16 cellular contexts compared by ENCODE assay signal in genomic region chr9:128325629-128326028, GRCh38. TPM values are rescaled to one million over a fixed set of nuclear protein-coding genes. Genes with fewer than 3 reads are reported as not detected.
DNase-seq lines count a peak whose midpoint lies in the region; ATAC-seq, FAIRE-seq and TF ChIP-seq lines count a peak whose summit lies in the region.
"Had no signal": no experiment of that assay in that cellular context is flagged by ENCODE, and none has a peak within 500 bp of the region (broad histone marks: within the 10 kb centered on the region; RNA-seq: fewer than 3 reads in every experiment).

No MANE protein-coding gene starts in this region.

- no peak overlapping the region for H3K4me3 Mint-ChIP-seq in activated CD4-positive, alpha-beta T cell treated with anti-CD3 and anti-CD28 coated beads for 36 hours
- peak overlapping the region; percentile 66 for H3K4me3 Mint-ChIP-seq in neural progenitor cell

- H3K27me3 Mint-ChIP-seq in activated CD4-positive, alpha-beta T cell treated with anti-CD3 and anti-CD28 coated beads for 36 hours, result no peaks in the 10 kb centered on the region
- peaks cover 2% of the 10 kb centered on the region for H3K27me3 Mint-ChIP-seq in neural progenitor cell (ENCODE audit: insufficient read depth, low read depth)

- no peaks in the 10 kb centered on the region for H3K27me3 ChIP-seq in right lobe of liver
- no peaks in the 10 kb centered on the region; a peak in 1 of 5 replicates for H3K27me3 ChIP-seq in HepG2 (ENCODE audit: control insufficient read depth in 1 of 2, insufficient read depth in 2 of 2, low read length in 2 of 2)
- H3K27me3 ChIP-seq in neural progenitor cell, result no peaks in the 10 kb centered on the region

- in situ Hi-C loops in HepG2 (cut with HindIII; ENCODE audit: extremely low pct_ligation_motif_present, low pct_unique_long_range_greater_than_20kb), result no loop called here

- H3K79me2 ChIP-seq in HepG2 (ENCODE audit: insufficient read depth, low read length) (peaks cover 33% of the 10 kb centered on the region), neural progenitor cell (ENCODE audit: low read depth) (peaks cover 37% of the 10 kb centered on the region)

- H3K4me3 ChIP-seq in right lobe of liver (no peak overlapping the region), HepG2 (replicated peaks in 1 of 3; ENCODE audit: insufficient read depth in 1 of 3, low read depth in 2 of 3, low read length in 3 of 3) (no peak overlapping the region), neural progenitor cell (no peak overlapping the region)

- CTCF ChIA-PET in activated CD4-positive, alpha-beta T cell treated with anti-CD3 and anti-CD28 coated beads for 36 hours (lab: Charles Lee), result no interaction called here
- CTCF ChIA-PET in HepG2 (lab: Yijun Ruan, JAX; ENCODE audit: low intra/inter-chr PET ratio, low total read pairs), result no interaction called here

- H3K9me3 ChIP-seq in right lobe of liver (no peaks in the 10 kb centered on the region), HepG2 (ENCODE audit: low read length) (no peaks in the 10 kb centered on the region), neural progenitor cell (ENCODE audit: low read depth) (no peaks in the 10 kb centered on the region)

- BruUV-seq in HepG2 (replicated peaks; lab: Mats Ljungman, UMichigan), result no TSS peak

- no peak for TF ChIP-seq RAD21 in HepG2 (CRISPR knock-in tag; IDR thresholded peaks at IDR 0.05)

- no peaks in the 10 kb centered on the region for H3K9me3 Mint-ChIP-seq in activated CD4-positive, alpha-beta T cell treated with anti-CD3 and anti-CD28 coated beads for 36 hours (ENCODE audit: low read depth)
- H3K9me3 Mint-ChIP-seq in neural progenitor cell, result no peaks in the 10 kb centered on the region

- H3K27ac ChIP-seq in right lobe of liver (no peak overlapping the region), HepG2 (ENCODE audit: extremely low read length, insufficient read depth, low read length) (no peak overlapping the region), neural progenitor cell (no peak overlapping the region)

- TF ChIP-seq POLR2A in right lobe of liver (IDR thresholded peaks at IDR 0.05) (no peak), HepG2 (IDR thresholded peaks at IDR 0.05; ENCODE audit: insufficient read depth in 1 of 2, low read depth in 2 of 2, low read length in 2 of 2) (no peak)

- H3K9ac ChIP-seq in HepG2 (ENCODE audit: insufficient read depth, low read depth, low read length) (no peak overlapping the region), neural progenitor cell (no peak overlapping the region)

- no peak for TF ChIP-seq EP300 in HepG2 (IDR thresholded peaks at IDR 0.05; ENCODE audit: low read depth in 2 of 2, low read length in 2 of 2)
- no peak for TF ChIP-seq EP300 in HepG2 (CRISPR knock-in tag; IDR thresholded peaks at IDR 0.05; ENCODE audit: borderline replicate concordance)

- TF ChIP-seq CTCF in right lobe of liver (IDR thresholded peaks at IDR 0.05), result no peak
- TF ChIP-seq CTCF in HepG2 (CRISPR knock-in tag; IDR thresholded peaks at IDR 0.05), result no peak
- no peak for TF ChIP-seq CTCF in neural progenitor cell (IDR thresholded peaks at IDR 0.05)

- H3K4me2 ChIP-seq in HepG2 (ENCODE audit: low read depth, low read length), result no peak overlapping the region
- no peak overlapping the region for H3K4me2 ChIP-seq in neural progenitor cell

- POLR2A ChIA-PET in activated CD4-positive, alpha-beta T cell treated with anti-CD3 and anti-CD28 coated beads for 36 hours (lab: Charles Lee), result no interaction called here
- POLR2A ChIA-PET in HepG2 (lab: Yijun Ruan, JAX), result no interaction called here

- peaks cover 0 to 29% (median 11%) of the 10 kb centered on the region in 4 donors for H3K4me1 ChIP-seq in right lobe of liver
- peaks cover 31% of the 10 kb centered on the region for H3K4me1 ChIP-seq in HepG2 (ENCODE audit: insufficient read depth, low read length)
- H3K4me1 ChIP-seq in neural progenitor cell, result peaks cover 11% of the 10 kb centered on the region

- no peak for DNase-seq in activated CD4-positive, alpha-beta T cell treated with anti-CD3 and anti-CD28 coated beads for 36 hours
- DNase-seq in activated CD4-positive, alpha-beta T cell treated with anti-CD3 and anti-CD28 coated beads for 4 hours, result no peak
- DNase-seq in right lobe of liver, result peak; percentile 69 to 75 (median 70)
- DNase-seq in HepG2 (ENCODE audit: low spot score), result no peak
- no peak for DNase-seq in neural progenitor cell (ENCODE audit: low spot score)
- no peak for DNase-seq in D341Med (ENCODE audit: low spot score)
- no peak for DNase-seq in NCI-H2227 (lab: John Stamatoyannopoulos, UW; ENCODE audit: unreplicated experiment)
- no peak for DNase-seq in AG08395 (ENCODE audit: low spot score)
- DNase-seq: 8988T, C1 segment of cervical spinal cord, DMS153, H7, NCI-H1105 treated with DMSO at 0.1 percent for 48 hours, NCI-H187, NCI-H446 had no signal

- no peak overlapping the region for H2AFZ ChIP-seq in HepG2 (ENCODE audit: low read length)
- H2AFZ ChIP-seq in neural progenitor cell (replicated peaks), result no peak overlapping the region

- peaks cover 0 to 5% (median 2%) of the 10 kb centered on the region in 4 donors for H3K36me3 ChIP-seq in right lobe of liver
- peaks cover 11 to 40% of the 10 kb centered on the region in 2 experiments for H3K36me3 ChIP-seq in HepG2 (replicated peaks in 1 of 2; ENCODE audit: control insufficient read depth in 1 of 2, insufficient read depth in 2 of 2, low read length in 2 of 2)
- no peaks in the 10 kb centered on the region for H3K36me3 ChIP-seq in neural progenitor cell

- intact Hi-C loops in activated CD4-positive, alpha-beta T cell treated with anti-CD3 and anti-CD28 coated beads for 36 hours (cut with DNase I, micrococcal nuclease), result no loop called here
- intact Hi-C loops in right lobe of liver (cut with DNase I) (no loop called here), HepG2 (cut with micrococcal nuclease; ENCODE audit: unreplicated experiment) (no loop called here)

- peak overlapping the region; percentile 10 for H3K27ac Mint-ChIP-seq in activated CD4-positive, alpha-beta T cell treated with anti-CD3 and anti-CD28 coated beads for 36 hours
- no peak overlapping the region for H3K27ac Mint-ChIP-seq in neural progenitor cell

- no peak for FAIRE-seq in HepG2 (lab: Jason Lieb, UNC)

- 49% methylated on average over 11 of the region's 13 CpGs for whole genome bisulfite sequencing in right lobe of liver (ENCODE audit: insufficient coverage, low coverage, low lambda C conversion rate, missing lambda C conversion rate)
- 93% methylated on average over 13 of the region's 13 CpGs for WGBS in HepG2 (ENCODE audit: low lambda C conversion rate)

- H4K20me1 ChIP-seq in HepG2 (ENCODE audit: insufficient read depth, low read length) (no peaks in the 10 kb centered on the region), neural progenitor cell (ENCODE audit: low read depth) (peaks cover 5% of the 10 kb centered on the region)

- H3F3A ChIP-seq in neural progenitor cell (ENCODE audit: low read depth), result no peaks in the 10 kb centered on the region

- ATAC-seq in activated CD4-positive, alpha-beta T cell treated with anti-CD3 and anti-CD28 coated beads for 36 hours, result no peak
- ATAC-seq in right lobe of liver, result peak in 2 of 4 donors; percentile 19 to 51
- no peak for ATAC-seq in HepG2
- ATAC-seq: Right ventricle myocardium inferior had no signal

- peaks cover 19% of the 10 kb centered on the region for H3K4me1 Mint-ChIP-seq in activated CD4-positive, alpha-beta T cell treated with anti-CD3 and anti-CD28 coated beads for 36 hours
- H3K4me1 Mint-ChIP-seq in neural progenitor cell, result peaks cover 13% of the 10 kb centered on the region

- H3K36me3 Mint-ChIP-seq in activated CD4-positive, alpha-beta T cell treated with anti-CD3 and anti-CD28 coated beads for 36 hours (ENCODE audit: low read depth), result peaks cover 19% of the 10 kb centered on the region
- H3K36me3 Mint-ChIP-seq in neural progenitor cell, result peaks cover 6% of the 10 kb centered on the region

RNA-seq across cellular contexts. Expression of gene COQ4, which starts 3.0 kb away (rescaled TPM):
- 10 to 100 TPM; 32.1 to 38.8 TPM for total RNA-seq in activated CD4-positive, alpha-beta T cell treated with anti-CD3 and anti-CD28 coated beads for 36 hours
- 10 to 100 TPM; 22.3 to 67.5 (median 30.3) TPM for total RNA-seq in right lobe of liver
- total RNA-seq in HepG2 (2016; rRNA removed; fragmentation: Illumina TruSeq; extraction: Trizol), result 16.2 and 26.1 TPM in 2 replicates
- 11.9 and 18.5 TPM in 2 replicates for total RNA-seq in HepG2 (2016; cell fraction: cytosol; rRNA removed; fragmentation: Illumina TruSeq; extraction: Trizol; ENCODE audit: low read depth)
- total RNA-seq in HepG2 (2016; cell fraction: insoluble cytoplasmic fraction; rRNA removed; fragmentation: Illumina TruSeq; extraction: Trizol), result 14.1 and 27.2 TPM in 2 replicates
- 20.4 and 27.0 TPM in 2 replicates for total RNA-seq in HepG2 (2016; cell fraction: membrane; rRNA removed; fragmentation: Illumina TruSeq; extraction: Trizol)
- total RNA-seq in HepG2 (2016; cell fraction: nucleus; rRNA removed; fragmentation: Illumina TruSeq; extraction: Trizol), result 19.9 and 21.8 TPM in 2 replicates
- 36.0 and 37.5 TPM in 2 replicates for polyA plus RNA-seq in HepG2 (2011; rRNA removed)
- 22.7 and 32.6 TPM in 2 replicates for polyA plus RNA-seq in HepG2 (2011; cell fraction: cytosol; rRNA removed)
- polyA plus RNA-seq in HepG2 (2011; cell fraction: nucleus; rRNA removed), result 80.9 and 82.1 TPM in 2 replicates
- polyA plus RNA-seq in HepG2 (2012), result 17.6 and 19.0 TPM in 2 replicates
- 18.0 and 23.7 TPM in 2 replicates for polyA plus RNA-seq in HepG2 (2016; cell fraction: cytosol; fragmentation: Illumina TruSeq; extraction: Trizol; ENCODE audit: low read depth)
- polyA plus RNA-seq in HepG2 (2016; cell fraction: insoluble cytoplasmic fraction; fragmentation: Illumina TruSeq; extraction: Trizol; ENCODE audit: low read depth), result 17.7 and 21.6 TPM in 2 replicates
- polyA plus RNA-seq in HepG2 (2016; cell fraction: membrane; fragmentation: Illumina TruSeq; extraction: Trizol; ENCODE audit: low read depth), result 21.8 and 28.2 TPM in 2 replicates
- polyA plus RNA-seq in HepG2 (2016; cell fraction: nucleus; fragmentation: Illumina TruSeq; extraction: Trizol; ENCODE audit: insufficient read depth, low read depth), result 60.0 and 62.1 TPM in 2 replicates
- polyA minus RNA-seq in HepG2 (2011; rRNA and poly(A)+ RNA removed; ENCODE audit: low replicate concordance), result 45.1 and 143 TPM in 2 replicates
- polyA minus RNA-seq in HepG2 (2011; cell fraction: cytosol; rRNA and poly(A)+ RNA removed), result 10.4 and 12.0 TPM in 2 replicates
- 38.2 and 49.6 TPM in 2 replicates for polyA minus RNA-seq in HepG2 (2011; cell fraction: nucleus; rRNA and poly(A)+ RNA removed)
- total RNA-seq in neural progenitor cell (ENCODE audit: low replicate concordance), result 16.8 and 39.0 TPM in 2 replicates

RNA-seq across cellular contexts. Expression of gene TRUB2, which starts 3.4 kb away (rescaled TPM):
- total RNA-seq in activated CD4-positive, alpha-beta T cell treated with anti-CD3 and anti-CD28 coated beads for 36 hours, result 10 to 100 TPM; 29.5 to 37.5 TPM
- total RNA-seq in right lobe of liver (10 to 100 TPM; 16.7 to 35.5 (median 24.5) TPM), HepG2 (2016; rRNA removed; fragmentation: Illumina TruSeq; extraction: Trizol) (41.2 and 57.8 TPM in 2 replicates), neural progenitor cell (ENCODE audit: low replicate concordance) (8.3 and 9.2 TPM in 2 replicates)
- total RNA-seq in HepG2 (2016; cell fraction: cytosol; rRNA removed; fragmentation: Illumina TruSeq; extraction: Trizol; ENCODE audit: low read depth), result 10.4 and 12.1 TPM in 2 replicates
- total RNA-seq in HepG2 (2016; cell fraction: insoluble cytoplasmic fraction; rRNA removed; fragmentation: Illumina TruSeq; extraction: Trizol), result 45.4 and 61.4 TPM in 2 replicates
- total RNA-seq in HepG2 (2016; cell fraction: membrane; rRNA removed; fragmentation: Illumina TruSeq; extraction: Trizol), result 14.0 and 15.7 TPM in 2 replicates
- total RNA-seq in HepG2 (2016; cell fraction: nucleus; rRNA removed; fragmentation: Illumina TruSeq; extraction: Trizol), result 16.3 and 19.3 TPM in 2 replicates
- 22.3 and 26.5 TPM in 2 replicates for polyA plus RNA-seq in HepG2 (2011; rRNA removed)
- 15.5 and 18.8 TPM in 2 replicates for polyA plus RNA-seq in HepG2 (2011; cell fraction: cytosol; rRNA removed)
- polyA plus RNA-seq in HepG2 (2011; cell fraction: nucleus; rRNA removed), result 10.4 and 11.9 TPM in 2 replicates
- 17.0 and 18.3 TPM in 2 replicates for polyA plus RNA-seq in HepG2 (2012)
- polyA plus RNA-seq in HepG2 (2016; cell fraction: cytosol; fragmentation: Illumina TruSeq; extraction: Trizol; ENCODE audit: low read depth), result 8.5 and 10.6 TPM in 2 replicates
- 47.4 and 47.7 TPM in 2 replicates for polyA plus RNA-seq in HepG2 (2016; cell fraction: insoluble cytoplasmic fraction; fragmentation: Illumina TruSeq; extraction: Trizol; ENCODE audit: low read depth)
- 9.1 and 10.5 TPM in 2 replicates for polyA plus RNA-seq in HepG2 (2016; cell fraction: membrane; fragmentation: Illumina TruSeq; extraction: Trizol; ENCODE audit: low read depth)
- polyA plus RNA-seq in HepG2 (2016; cell fraction: nucleus; fragmentation: Illumina TruSeq; extraction: Trizol; ENCODE audit: insufficient read depth, low read depth), result 23.3 and 26.5 TPM in 2 replicates
- polyA minus RNA-seq in HepG2 (2011; rRNA and poly(A)+ RNA removed; ENCODE audit: low replicate concordance), result 28.6 and 113 TPM in 2 replicates
- 18.2 and 21.4 TPM in 2 replicates for polyA minus RNA-seq in HepG2 (2011; cell fraction: cytosol; rRNA and poly(A)+ RNA removed)
- polyA minus RNA-seq in HepG2 (2011; cell fraction: nucleus; rRNA and poly(A)+ RNA removed), result 12.0 and 13.4 TPM in 2 replicates

RNA-seq across cellular contexts. Expression of gene SLC27A4, which starts 14.7 kb away (rescaled TPM):
- total RNA-seq in activated CD4-positive, alpha-beta T cell treated with anti-CD3 and anti-CD28 coated beads for 36 hours, result 10 to 100 TPM in 1 of 2 experiments, 1 to 10 TPM in 1; 8.4 to 10.2 TPM
- total RNA-seq in right lobe of liver, result 10 to 100 TPM; 15.8 to 97.3 (median 24.1) TPM
- total RNA-seq in HepG2 (2016; rRNA removed; fragmentation: Illumina TruSeq; extraction: Trizol), result 9.3 and 18.8 TPM in 2 replicates
- 6.3 and 6.8 TPM in 2 replicates for total RNA-seq in HepG2 (2016; cell fraction: cytosol; rRNA removed; fragmentation: Illumina TruSeq; extraction: Trizol; ENCODE audit: low read depth)
- total RNA-seq in HepG2 (2016; cell fraction: insoluble cytoplasmic fraction; rRNA removed; fragmentation: Illumina TruSeq; extraction: Trizol), result 8.9 and 19.1 TPM in 2 replicates
- 17.4 and 19.4 TPM in 2 replicates for total RNA-seq in HepG2 (2016; cell fraction: membrane; rRNA removed; fragmentation: Illumina TruSeq; extraction: Trizol)
- total RNA-seq in HepG2 (2016; cell fraction: nucleus; rRNA removed; fragmentation: Illumina TruSeq; extraction: Trizol), result 16.1 and 21.0 TPM in 2 replicates
- polyA plus RNA-seq in HepG2 (2011; rRNA removed), result 10.6 and 16.9 TPM in 2 replicates
- 12.5 and 14.4 TPM in 2 replicates for polyA plus RNA-seq in HepG2 (2011; cell fraction: cytosol; rRNA removed)
- polyA plus RNA-seq in HepG2 (2011; cell fraction: nucleus; rRNA removed), result 30.1 and 31.3 TPM in 2 replicates
- 11.0 and 16.6 TPM in 2 replicates for polyA plus RNA-seq in HepG2 (2012)
- 5.9 and 7.6 TPM in 2 replicates for polyA plus RNA-seq in HepG2 (2016; cell fraction: cytosol; fragmentation: Illumina TruSeq; extraction: Trizol; ENCODE audit: low read depth)
- polyA plus RNA-seq in HepG2 (2016; cell fraction: insoluble cytoplasmic fraction; fragmentation: Illumina TruSeq; extraction: Trizol; ENCODE audit: low read depth), result 10.5 and 13.4 TPM in 2 replicates
- 14.0 and 17.0 TPM in 2 replicates for polyA plus RNA-seq in HepG2 (2016; cell fraction: membrane; fragmentation: Illumina TruSeq; extraction: Trizol; ENCODE audit: low read depth)
- 30.8 and 31.8 TPM in 2 replicates for polyA plus RNA-seq in HepG2 (2016; cell fraction: nucleus; fragmentation: Illumina TruSeq; extraction: Trizol; ENCODE audit: insufficient read depth, low read depth)
- 44.7 and 85.4 TPM in 2 replicates for polyA minus RNA-seq in HepG2 (2011; rRNA and poly(A)+ RNA removed; ENCODE audit: low replicate concordance)
- polyA minus RNA-seq in HepG2 (2011; cell fraction: cytosol; rRNA and poly(A)+ RNA removed), result 11.3 and 17.5 TPM in 2 replicates
- 9.3 and 12.4 TPM in 2 replicates for polyA minus RNA-seq in HepG2 (2011; cell fraction: nucleus; rRNA and poly(A)+ RNA removed)
- total RNA-seq in neural progenitor cell (ENCODE audit: low replicate concordance), result 4.4 and 8.6 TPM in 2 replicates

RNA-seq across cellular contexts. Expression of gene URM1, which starts 45.5 kb away (rescaled TPM):
- total RNA-seq in activated CD4-positive, alpha-beta T cell treated with anti-CD3 and anti-CD28 coated beads for 36 hours, result 10 to 100 TPM; 39.9 to 56.1 TPM
- total RNA-seq in right lobe of liver (10 to 100 TPM; 16.6 to 25.9 (median 22.2) TPM), HepG2 (2016; rRNA removed; fragmentation: Illumina TruSeq; extraction: Trizol) (37.1 and 42.1 TPM in 2 replicates), neural progenitor cell (ENCODE audit: low replicate concordance) (10.3 and 21.7 TPM in 2 replicates)
- total RNA-seq in HepG2 (2016; cell fraction: cytosol; rRNA removed; fragmentation: Illumina TruSeq; extraction: Trizol; ENCODE audit: low read depth), result 7.2 and 8.5 TPM in 2 replicates
- 34.5 and 46.1 TPM in 2 replicates for total RNA-seq in HepG2 (2016; cell fraction: insoluble cytoplasmic fraction; rRNA removed; fragmentation: Illumina TruSeq; extraction: Trizol)
- 23.0 and 25.4 TPM in 2 replicates for total RNA-seq in HepG2 (2016; cell fraction: membrane; rRNA removed; fragmentation: Illumina TruSeq; extraction: Trizol)
- 19.0 and 24.0 TPM in 2 replicates for total RNA-seq in HepG2 (2016; cell fraction: nucleus; rRNA removed; fragmentation: Illumina TruSeq; extraction: Trizol)
- 41.3 and 51.5 TPM in 2 replicates for polyA plus RNA-seq in HepG2 (2011; rRNA removed)
- 28.0 and 37.2 TPM in 2 replicates for polyA plus RNA-seq in HepG2 (2011; cell fraction: cytosol; rRNA removed)
- 80.9 and 98.9 TPM in 2 replicates for polyA plus RNA-seq in HepG2 (2011; cell fraction: nucleus; rRNA removed)
- 44.2 and 48.1 TPM in 2 replicates for polyA plus RNA-seq in HepG2 (2012)
- 12.6 and 15.0 TPM in 2 replicates for polyA plus RNA-seq in HepG2 (2016; cell fraction: cytosol; fragmentation: Illumina TruSeq; extraction: Trizol; ENCODE audit: low read depth)
- polyA plus RNA-seq in HepG2 (2016; cell fraction: insoluble cytoplasmic fraction; fragmentation: Illumina TruSeq; extraction: Trizol; ENCODE audit: low read depth), result 55.0 and 56.0 TPM in 2 replicates
- 24.9 and 27.1 TPM in 2 replicates for polyA plus RNA-seq in HepG2 (2016; cell fraction: membrane; fragmentation: Illumina TruSeq; extraction: Trizol; ENCODE audit: low read depth)
- polyA plus RNA-seq in HepG2 (2016; cell fraction: nucleus; fragmentation: Illumina TruSeq; extraction: Trizol; ENCODE audit: insufficient read depth, low read depth), result 49.6 and 53.8 TPM in 2 replicates
- polyA minus RNA-seq in HepG2 (2011; rRNA and poly(A)+ RNA removed; ENCODE audit: low replicate concordance), result 55.9 and 116 TPM in 2 replicates
- 13.8 and 16.4 TPM in 2 replicates for polyA minus RNA-seq in HepG2 (2011; cell fraction: cytosol; rRNA and poly(A)+ RNA removed)
- 11.3 and 16.7 TPM in 2 replicates for polyA minus RNA-seq in HepG2 (2011; cell fraction: nucleus; rRNA and poly(A)+ RNA removed)

RNA-seq across cellular contexts. Expression of gene SWI5, which starts 49.6 kb away (rescaled TPM):
- 10 to 100 TPM; 13.1 to 14.1 TPM for total RNA-seq in activated CD4-positive, alpha-beta T cell treated with anti-CD3 and anti-CD28 coated beads for 36 hours
- 10 to 100 TPM; 10.8 to 17.3 (median 14.3) TPM for total RNA-seq in right lobe of liver
- total RNA-seq in HepG2 (2016; rRNA removed; fragmentation: Illumina TruSeq; extraction: Trizol), result 39.2 and 46.5 TPM in 2 replicates
- 10.4 and 11.6 TPM in 2 replicates for total RNA-seq in HepG2 (2016; cell fraction: cytosol; rRNA removed; fragmentation: Illumina TruSeq; extraction: Trizol; ENCODE audit: low read depth)
- total RNA-seq in HepG2 (2016; cell fraction: insoluble cytoplasmic fraction; rRNA removed; fragmentation: Illumina TruSeq; extraction: Trizol), result 42.5 and 47.8 TPM in 2 replicates
- 25.1 and 25.9 TPM in 2 replicates for total RNA-seq in HepG2 (2016; cell fraction: membrane; rRNA removed; fragmentation: Illumina TruSeq; extraction: Trizol)
- total RNA-seq in HepG2 (2016; cell fraction: nucleus; rRNA removed; fragmentation: Illumina TruSeq; extraction: Trizol), result 15.1 and 18.1 TPM in 2 replicates
- 41.0 and 48.7 TPM in 2 replicates for polyA plus RNA-seq in HepG2 (2011; rRNA removed)
- polyA plus RNA-seq in HepG2 (2011; cell fraction: cytosol; rRNA removed), result 45.9 and 57.9 TPM in 2 replicates
- 18.6 and 19.1 TPM in 2 replicates for polyA plus RNA-seq in HepG2 (2011; cell fraction: nucleus; rRNA removed)
- polyA plus RNA-seq in HepG2 (2012), result 22.3 and 22.7 TPM in 2 replicates
- 16.0 and 21.0 TPM in 2 replicates for polyA plus RNA-seq in HepG2 (2016; cell fraction: cytosol; fragmentation: Illumina TruSeq; extraction: Trizol; ENCODE audit: low read depth)
- polyA plus RNA-seq in HepG2 (2016; cell fraction: insoluble cytoplasmic fraction; fragmentation: Illumina TruSeq; extraction: Trizol; ENCODE audit: low read depth), result 58.7 and 61.9 TPM in 2 replicates
- 28.9 and 29.7 TPM in 2 replicates for polyA plus RNA-seq in HepG2 (2016; cell fraction: membrane; fragmentation: Illumina TruSeq; extraction: Trizol; ENCODE audit: low read depth)
- polyA plus RNA-seq in HepG2 (2016; cell fraction: nucleus; fragmentation: Illumina TruSeq; extraction: Trizol; ENCODE audit: insufficient read depth, low read depth), result 30.7 and 35.4 TPM in 2 replicates
- polyA minus RNA-seq in HepG2 (2011; rRNA and poly(A)+ RNA removed; ENCODE audit: low replicate concordance), result 15.4 and 63.7 TPM in 2 replicates
- 4.9 and 5.7 TPM in 2 replicates for polyA minus RNA-seq in HepG2 (2011; cell fraction: cytosol; rRNA and poly(A)+ RNA removed)
- 6.8 and 9.6 TPM in 2 replicates for polyA minus RNA-seq in HepG2 (2011; cell fraction: nucleus; rRNA and poly(A)+ RNA removed)
- total RNA-seq in neural progenitor cell (ENCODE audit: low replicate concordance), result 15.0 and 21.5 TPM in 2 replicates

Comparison
In these comparisons a context has a peak if more than half of its experiments do, and no peak if none do; other contexts are left out.
1. DNase-seq: peak in right lobe of liver (3 of 3); none in activated CD4-positive, alpha-beta T cell treated with anti-CD3 and anti-CD28 coated beads for 36 hours (single experiment), activated CD4-positive, alpha-beta T cell treated with anti-CD3 and anti-CD28 coated beads for 4 hours (0 of 2), HepG2 (single experiment), neural progenitor cell (single experiment), D341Med (single experiment), NCI-H2227 (single experiment) and AG08395 (single experiment).